Comparison of ENCODE assay signal across 8 cellular contexts in the genomic region with DNA sequence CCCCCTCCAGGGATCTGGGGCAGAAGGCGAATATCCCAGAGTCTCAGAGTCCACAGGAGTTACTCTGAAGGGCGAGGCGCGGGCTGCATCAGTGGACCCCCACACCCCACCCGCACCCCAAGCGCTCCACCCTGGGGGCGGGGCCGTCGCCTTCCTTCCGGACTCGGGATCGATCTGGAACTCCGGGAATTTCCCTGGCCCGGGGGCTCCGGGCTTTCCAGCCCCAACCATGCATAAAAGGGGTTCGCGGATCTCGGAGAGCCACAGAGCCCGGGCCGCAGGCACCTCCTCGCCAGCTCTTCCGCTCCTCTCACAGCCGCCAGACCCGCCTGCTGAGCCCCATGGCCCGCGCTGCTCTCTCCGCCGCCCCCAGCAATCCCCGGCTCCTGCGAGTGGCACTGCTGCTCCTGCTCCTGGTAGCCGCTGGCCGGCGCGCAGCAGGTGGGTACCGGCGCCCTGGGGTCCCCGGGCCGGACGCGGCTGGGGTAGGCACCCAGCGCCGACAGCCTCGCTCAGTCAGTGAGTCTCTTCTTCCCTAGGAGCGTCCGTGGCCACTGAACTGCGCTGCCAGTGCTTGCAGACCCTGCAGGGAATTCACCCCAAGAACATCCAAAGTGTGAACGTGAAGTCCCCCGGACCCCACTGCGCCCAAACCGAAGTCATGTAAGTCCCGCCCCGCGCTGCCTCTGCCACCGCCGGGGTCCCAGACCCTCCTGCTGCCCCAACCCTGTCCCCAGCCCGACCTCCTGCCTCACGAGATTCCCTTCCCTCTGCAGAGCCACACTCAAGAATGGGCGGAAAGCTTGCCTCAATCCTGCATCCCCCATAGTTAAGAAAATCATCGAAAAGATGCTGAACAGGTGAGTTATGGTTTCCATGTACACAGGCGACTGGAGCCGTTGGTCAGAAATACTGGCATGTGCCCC. TPM values are rescaled to one million over a fixed set of nuclear protein-coding genes. Genes with fewer than 3 reads are reported as not detected.
A peak's percentile ranks its signal among the peaks of the same experiment; 100 is the strongest.
DNase-seq lines count a peak whose midpoint lies in the region; ATAC-seq and TF ChIP-seq lines count a peak whose summit lies in the region.

A gene (plus strand): TSS at position 264 of the 926 bp plus-strand sequence. CDS start 78 bp downstream, at position 342.

- H4K20me1 ChIP-seq in DND-41 (ENCODE audit: insufficient read depth, low read length) = no peaks in the 10 kb centered on the region

- H3K27ac ChIP-seq in DND-41 (ENCODE audit: low read length) = no peak within 1 kb of the TSS
- H3K27ac ChIP-seq in Peyer's patch = peak within 1 kb of the TSS; percentile 64 to 81 (median 68)

- peaks cover 65% of the 10 kb centered on the region for H3K27me3 Mint-ChIP-seq in nephron progenitor cell (ENCODE audit: low read depth, poor library complexity)

- peak within 1 kb of the TSS; percentile 83 for H3K4me3 Mint-ChIP-seq in nephron progenitor cell

- no peak for TF ChIP-seq POLR2A in Peyer's patch (IDR thresholded peaks at IDR 0.05)

- H3K4me2 ChIP-seq in DND-41 (ENCODE audit: insufficient read depth, low read length) = peak within 1 kb of the TSS; percentile 47

- ATAC-seq in DND-41 (ENCODE audit: insufficient read depth, low read depth) (peak; percentile 60), GM21526 (IDR thresholded peaks at IDR 0.05; ENCODE audit: low FRiP score, unreplicated experiment) (no peak)

- no peaks in the 10 kb centered on the region for H3K27me3 ChIP-seq in DND-41 (ENCODE audit: insufficient read depth, low read length, poor library complexity)
- H3K27me3 ChIP-seq in Peyer's patch = no peaks in the 10 kb centered on the region

- H3K4me1 Mint-ChIP-seq in nephron progenitor cell = peaks cover 9% of the 10 kb centered on the region

- no peaks in the 10 kb centered on the region for H3K9me3 ChIP-seq in DND-41 (ENCODE audit: insufficient read depth, low read length, severe bottlenecking)
- H3K9me3 ChIP-seq in Peyer's patch = no peaks in the 10 kb centered on the region

- H3K4me3 ChIP-seq in DND-41 (ENCODE audit: low read depth in 1 of 2, low read length in 2 of 2) (peak within 1 kb of the TSS in 1 of 2 experiments; percentile 40; a peak in 1 of 4 replicates), Peyer's patch (peak within 1 kb of the TSS; percentile 36 to 74 (median 57))

- H3K27ac Mint-ChIP-seq in nephron progenitor cell = no peak within 1 kb of the TSS

- H3K79me2 ChIP-seq in DND-41 (ENCODE audit: insufficient read depth, low read length) = no peaks in the 10 kb centered on the region

- peaks cover 3% of the 10 kb centered on the region for H3K4me1 ChIP-seq in DND-41 (ENCODE audit: insufficient read depth, low read length)
- H3K4me1 ChIP-seq in Peyer's patch = peaks cover 0 to 8% (median 0%) of the 10 kb centered on the region in 4 donors

- TF ChIP-seq CTCF in DND-41 (IDR thresholded peaks at IDR 0.05; ENCODE audit: borderline replicate concordance, extremely low read depth, low read length, poor library complexity, severe bottlenecking) (no peak), Peyer's patch (IDR thresholded peaks at IDR 0.05) (no peak), nephron progenitor cell (IDR thresholded peaks at IDR 0.05) (no peak)

- no peaks in the 10 kb centered on the region for H3K36me3 Mint-ChIP-seq in nephron progenitor cell (ENCODE audit: low read depth)

- DNase-seq in DND-41 (peak; percentile 6), Peyer's patch (peak in 2 of 3 donors; percentile 73 to 82), fibroblast of peridontal ligament (ENCODE audit: extremely low read depth) (peak; percentile 42), nephron progenitor cell (peak; percentile 62), NCI-H510A (lab: John Stamatoyannopoulos, UW) (no peak)
- no peak for DNase-seq in stimulated activated CD4-positive, alpha-beta T cell treated with anti-CD3 and anti-CD28 coated beads, Interleukin-15, amount 100 ng/mL, for 24 hours
- DNase-seq in stimulated activated CD4-positive, alpha-beta T cell treated with anti-CD3 and anti-CD28 coated beads, Interleukin-4, amount 100 ng/mL, for 1 hour = no peak

- no peaks in the 10 kb centered on the region for H3K36me3 ChIP-seq in DND-41 (ENCODE audit: insufficient read depth, low read length)
- no peaks in the 10 kb centered on the region for H3K36me3 ChIP-seq in Peyer's patch

- peak within 1 kb of the TSS; percentile 20; the same call in 1 of the 2 replicates for H3K9ac ChIP-seq in DND-41 (ENCODE audit: low read depth, low read length)

- H2AFZ ChIP-seq in DND-41 (ENCODE audit: low read depth, low read length) = peak within 1 kb of the TSS; percentile 42; the same call in 1 of the 2 replicates

- no peaks in the 10 kb centered on the region for H3K9me3 Mint-ChIP-seq in nephron progenitor cell

RNA-seq across cellular contexts. Expression of the gene that starts here (rescaled TPM):
- total RNA-seq in Peyer's patch = 10 to 100 TPM in 1 of 4 donors, 1 to 10 TPM in 3; 4.1 to 69.3 (median 6.8) TPM

Comparison
In these comparisons a context has a peak if more than half of its experiments do, and no peak if none do; other contexts are left out.
1. DNase-seq: peak in DND-41 (single experiment), Peyer's patch (2 of 3), fibroblast of peridontal ligament (single experiment) and nephron progenitor cell (single experiment); none in stimulated activated CD4-positive, alpha-beta T cell treated with anti-CD3 and anti-CD28 coated beads, Interleukin-15, amount 100 ng/mL, for 24 hours (single experiment), stimulated activated CD4-positive, alpha-beta T cell treated with anti-CD3 and anti-CD28 coated beads, Interleukin-4, amount 100 ng/mL, for 1 hour (single experiment) and NCI-H510A (single experiment).